9 cellular contexts compared by ENCODE assay signal in the genomic region with DNA sequence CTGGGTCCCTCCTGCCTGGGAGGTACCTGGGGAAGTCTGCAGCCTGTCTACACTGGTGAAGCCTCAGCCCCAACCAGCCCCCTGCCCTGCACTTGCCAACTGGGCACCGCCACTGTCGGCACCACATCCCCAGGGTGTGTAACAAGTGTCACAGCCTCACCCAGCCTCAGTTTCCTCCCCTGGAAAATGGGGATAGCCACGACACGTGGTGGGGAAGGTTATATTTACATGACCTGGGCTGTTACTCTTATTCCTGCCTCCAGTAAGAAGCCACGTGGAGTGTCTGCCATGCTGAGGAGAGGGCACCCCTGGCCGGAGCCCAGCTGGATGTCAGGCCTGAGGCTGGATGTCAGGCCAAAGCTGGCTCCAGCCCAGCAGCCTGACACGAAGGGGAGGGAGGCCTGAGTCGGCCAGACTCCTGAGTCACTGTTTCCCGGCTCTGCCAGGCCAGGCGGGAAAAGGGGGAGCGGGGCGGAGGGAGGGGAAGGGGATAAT. TPM values are rescaled to one million over a fixed set of nuclear protein-coding genes. Genes with fewer than 3 reads are reported as not detected.
DNase-seq lines count a peak whose midpoint lies in the region; ATAC-seq and TF ChIP-seq lines count a peak whose summit lies in the region.
"Had no signal": no experiment of that assay in that cellular context is flagged by ENCODE, and none has a peak within 500 bp of the region (broad histone marks: within the 10 kb centered on the region; RNA-seq: fewer than 3 reads in every experiment).

No MANE protein-coding gene starts in this region.

- H3K27ac ChIP-seq in thoracic aorta: peak overlapping the region; percentile 62 to 75

- H3K36me3 ChIP-seq in kidney epithelial cell (ENCODE audit: control insufficient read depth, insufficient read depth, low read length) (no peaks in the 10 kb centered on the region), thoracic aorta (no peaks in the 10 kb centered on the region)

- H3K27me3 ChIP-seq in kidney epithelial cell (ENCODE audit: control insufficient read depth, insufficient read depth, low read length) (no peaks in the 10 kb centered on the region), thoracic aorta (replicated peaks; ENCODE audit: insufficient read depth) (no peaks in the 10 kb centered on the region)

- peaks cover 30 to 65% of the 10 kb centered on the region in 2 donors for H3K4me1 ChIP-seq in thoracic aorta (ENCODE audit: control insufficient read depth in 1 of 2, low read depth in 2 of 2)

- H3K4me3 ChIP-seq in kidney epithelial cell (ENCODE audit: low read depth, low read length) (no peak overlapping the region), thoracic aorta (no peak overlapping the region)

- no peak for TF ChIP-seq CTCF in kidney epithelial cell (IDR thresholded peaks at IDR 0.05; ENCODE audit: insufficient read depth, low read length, poor library complexity, severe bottlenecking)
- TF ChIP-seq CTCF in thoracic aorta (IDR thresholded peaks at IDR 0.05): no peak

- no peaks in the 10 kb centered on the region for H3K9me3 ChIP-seq in thoracic aorta

- ATAC-seq in thoracic aorta (ENCODE audit: insufficient number of reproducible peaks, low FRiP score, low read depth) (peak; percentile 85), HG02678 (IDR thresholded peaks at IDR 0.05; ENCODE audit: unreplicated experiment) (no peak), GM21723 (IDR thresholded peaks at IDR 0.05; ENCODE audit: unreplicated experiment) (no peak)

- DNase-seq in HT1080 (ENCODE audit: low read depth): peak; percentile 79
- DNase-seq in cerebellum (ENCODE audit: low spot score): peak; percentile 26
- peak; percentile 62 for DNase-seq in kidney epithelial cell (ENCODE audit: low read depth)
- DNase-seq in thoracic aorta (ENCODE audit: low spot score): peak; percentile 64
- no peak for DNase-seq in ecto neural progenitor cell (ENCODE audit: low spot score)
- no peak for DNase-seq in HuH-7.5 (ENCODE audit: low spot score)
- DNase-seq: activated naive CD8-positive, alpha-beta T cell treated with anti-CD3 and anti-CD28 coated beads for 36 hours had no signal

RNA-seq across cellular contexts. Expression of gene SNAI1, which starts 44.9 kb away (rescaled TPM):
- total RNA-seq in HT1080 (2014; rRNA removed; shearing (Covaris generic)): 2.1 and 3.2 TPM in 2 replicates
- 7.0 and 8.3 TPM in 2 replicates for polyA plus RNA-seq in HT1080 (2015; cell fraction: cytosol; rRNA removed)
- 5.7 and 7.6 TPM in 2 replicates for polyA plus RNA-seq in HT1080 (2015; cell fraction: nucleus; rRNA removed)
- total RNA-seq in cerebellum (0.27 TPM), kidney epithelial cell (1.0 TPM in 1 of 2 replicates, not detected in the other), thoracic aorta (10 to 100 TPM; 13.0 to 19.1 TPM)

Comparison
In these comparisons a context has a peak if more than half of its experiments do, and no peak if none do; other contexts are left out.
1. DNase-seq: peak in HT1080 (single experiment), cerebellum (single experiment), kidney epithelial cell (single experiment) and thoracic aorta (single experiment); none in ecto neural progenitor cell (single experiment) and HuH-7.5 (single experiment).